Comparison of ENCODE assay signal across 18 cellular contexts in genomic region chr5:67902497-67902830, GRCh38.
DNase-seq lines count a peak whose midpoint lies in the region; FAIRE-seq and TF ChIP-seq lines count a peak whose summit lies in the region.
"Had no signal": no experiment of that assay in that cellular context is flagged by ENCODE, and none has a peak within 500 bp of the region (broad histone marks: within the 10 kb centered on the region; RNA-seq: fewer than 3 reads in every experiment).

No MANE protein-coding gene starts in this region.

- TF ChIP-seq EP300 in suprapubic skin (IDR thresholded peaks at IDR 0.05): no peak

- WGBS in mesendoderm (ENCODE audit: extremely low coverage, insufficient coverage, low lambda C conversion rate): no CpG with 5 or more reads among the region's 1 CpG
- WGBS in suprapubic skin: 53% methylated on average over 1 of the region's 1 CpG

- DNase-seq in LHCN-M2 (ENCODE audit: low read depth) (peak; percentile 5), mesendoderm (no peak), suprapubic skin (ENCODE audit: low spot score in 2 of 2) (no peak), GM19240 (ENCODE audit: insufficient read length, low spot score) (no peak), frontal cortex (ENCODE audit: low spot score in 2 of 2) (no peak), NCI-H1048 (lab: John Stamatoyannopoulos, UW) (no peak)
- DNase-seq in stimulated activated CD8-positive, alpha-beta memory T cell treated with anti-CD3 and anti-CD28 coated beads, Interleukin-4, amount 100 ng/mL, for 48 hours: no peak
- DNase-seq: ACHN; C1 segment of cervical spinal cord; Calu3; CD4-positive, alpha-beta T cell; DMS 273 treated with DMSO at 0.1 percent for 48 hours; GOT3 had no signal

- no peaks in the 10 kb centered on the region for H3K27me3 ChIP-seq in mesendoderm (ENCODE audit: insufficient read depth, low read length, poor library complexity)
- no peaks in the 10 kb centered on the region for H3K27me3 ChIP-seq in parathyroid adenoma (ENCODE audit: control insufficient read depth, insufficient read depth, low read length)
- no peaks in the 10 kb centered on the region for H3K27me3 ChIP-seq in suprapubic skin

- no peak overlapping the region for H3K27ac ChIP-seq in mesendoderm (ENCODE audit: low read depth, low read length)
- H3K27ac ChIP-seq in parathyroid adenoma: no peak overlapping the region
- peak overlapping the region; percentile 7 for H3K27ac ChIP-seq in suprapubic skin

- no peak for TF ChIP-seq CTCF in parathyroid adenoma (IDR thresholded peaks at IDR 0.05)
- TF ChIP-seq CTCF in suprapubic skin (IDR thresholded peaks at IDR 0.05): no peak

- H2AFZ ChIP-seq in parathyroid adenoma: peak overlapping the region; percentile 43

- no peak for FAIRE-seq in frontal cortex (lab: Jason Lieb, UNC)
- FAIRE-seq: GM18507, HepG2, HTR-8/SVneo had no signal

- H4K5ac ChIP-seq in mesendoderm (ENCODE audit: low read length): no peak overlapping the region

- no peak overlapping the region for H2BK120ac ChIP-seq in mesendoderm (ENCODE audit: low read depth, low read length)

- H3K4me2 ChIP-seq in mesendoderm (ENCODE audit: low read length): no peak overlapping the region
- no peak overlapping the region for H3K4me2 ChIP-seq in parathyroid adenoma (ENCODE audit: low read length)

- no peaks in the 10 kb centered on the region for H3K9me3 ChIP-seq in parathyroid adenoma (ENCODE audit: control insufficient read depth, low read length)
- no peaks in the 10 kb centered on the region for H3K9me3 ChIP-seq in suprapubic skin
- H3K9me3 ChIP-seq: HAP-1 had no signal

- H3K79me2 ChIP-seq in mesendoderm (ENCODE audit: control insufficient read depth, insufficient read depth, low read length): no peaks in the 10 kb centered on the region
- no peaks in the 10 kb centered on the region for H3K79me2 ChIP-seq in parathyroid adenoma

- no peak overlapping the region for H2AK5ac ChIP-seq in mesendoderm (ENCODE audit: low read length)

- H3K4ac ChIP-seq in mesendoderm (ENCODE audit: low read depth, low read length): no peak overlapping the region

- H3K4me3 ChIP-seq in mesendoderm (ENCODE audit: low read length) (no peak overlapping the region), parathyroid adenoma (ENCODE audit: low read depth, low read length) (no peak overlapping the region), suprapubic skin (no peak overlapping the region)
- H3K4me3 ChIP-seq: HAP-1 had no signal

- H3K18ac ChIP-seq in mesendoderm (ENCODE audit: low read length): no peak overlapping the region

- H3K9ac ChIP-seq in mesendoderm (ENCODE audit: low read length) (no peak overlapping the region), parathyroid adenoma (no peak overlapping the region)

- no peak overlapping the region for H2BK15ac ChIP-seq in mesendoderm (replicated peaks; ENCODE audit: low read depth)

- peak overlapping the region; percentile 20 for H3K56ac ChIP-seq in mesendoderm (ENCODE audit: low read length)

- no peak for TF ChIP-seq POLR2A in suprapubic skin (IDR thresholded peaks at IDR 0.05)

- H3K79me1 ChIP-seq in mesendoderm (ENCODE audit: low read length): no peaks in the 10 kb centered on the region

- H3K4me1 ChIP-seq in mesendoderm (ENCODE audit: control insufficient read depth, low read depth, low read length) (no peaks in the 10 kb centered on the region), parathyroid adenoma (no peaks in the 10 kb centered on the region), suprapubic skin (peaks cover 20% of the 10 kb centered on the region)
- H3K4me1 ChIP-seq: HAP-1 had no signal

- H3K23ac ChIP-seq in mesendoderm (ENCODE audit: low read length): no peak overlapping the region

- no peak overlapping the region for H4K8ac ChIP-seq in mesendoderm (ENCODE audit: low read depth, low read length)

- no peaks in the 10 kb centered on the region for H3K36me3 ChIP-seq in mesendoderm (ENCODE audit: control insufficient read depth, insufficient read depth, low read length)
- H3K36me3 ChIP-seq in parathyroid adenoma (ENCODE audit: control insufficient read depth, insufficient read depth, low read length): no peaks in the 10 kb centered on the region
- no peaks in the 10 kb centered on the region for H3K36me3 ChIP-seq in suprapubic skin
- H3K36me3 ChIP-seq: HAP-1 had no signal

- H2BK5ac ChIP-seq in mesendoderm (ENCODE audit: low read length): no peak overlapping the region
